20 cellular contexts compared by ENCODE assay signal in genomic region chr1:40830419-40830943, GRCh38. TPM values are rescaled to one million over a fixed set of nuclear protein-coding genes. Genes with fewer than 3 reads are reported as not detected.
A peak's percentile ranks its signal among the peaks of the same experiment; 100 is the strongest.
DNase-seq lines count a peak whose midpoint lies in the region; ATAC-seq, FAIRE-seq and TF ChIP-seq lines count a peak whose summit lies in the region.
"Had no signal": no experiment of that assay in that cellular context is flagged by ENCODE, and none has a peak within 500 bp of the region (broad histone marks: within the 10 kb centered on the region; RNA-seq: fewer than 3 reads in every experiment).

No MANE protein-coding gene starts in this region.

- POLR2A ChIA-PET in naive thymus-derived CD8-positive, alpha-beta T cell (lab: Charles Lee) = no interaction called here

- H3K36me3 ChIP-seq in lower lobe of right lung = no peaks in the 10 kb centered on the region

- DNase-seq in Right ventricle myocardium inferior (ENCODE audit: missing footprints) (peak; percentile 30), left cardiac atrium (no peak), lower lobe of right lung (peak; percentile 16), urothelium cell line (ENCODE audit: low spot score) (no peak), NCI-H1436 treated with DMSO at 0.1 percent for 48 hours (lab: John Stamatoyannopoulos, UW) (no peak)
- no peak for DNase-seq in naive thymus-derived CD8-positive, alpha-beta T cell
- DNase-seq: C1 segment of cervical spinal cord; Calu3; CD4-positive, alpha-beta memory T cell; COR-L47; DMS53; DMS79 treated with DMSO at 0.1 percent for 48 hours; GF-D8; H9; HFFc6 had no signal

- intact Hi-C loops in Right ventricle myocardium inferior (cut with DNase I) (no loop called here), left cardiac atrium (cut with DNase I) (no loop called here), lower lobe of right lung (cut with DNase I) (no loop called here)

- no peaks in the 10 kb centered on the region for H3K27me3 Mint-ChIP-seq in naive thymus-derived CD8-positive, alpha-beta T cell
- H3K27me3 Mint-ChIP-seq: CD4-positive, alpha-beta memory T cell had no signal

- no peaks in the 10 kb centered on the region for H3K9me3 ChIP-seq in lower lobe of right lung

- no peak overlapping the region for H3K27ac ChIP-seq in lower lobe of right lung

- ATAC-seq in Right ventricle myocardium inferior = no peak
- no peak for ATAC-seq in left cardiac atrium
- no peak for ATAC-seq in lower lobe of right lung
- no peak for ATAC-seq in naive thymus-derived CD8-positive, alpha-beta T cell
- ATAC-seq: GM23338, HCT116 had no signal

- H3K4me3 ChIP-seq in lower lobe of right lung = no peak overlapping the region
- H3K4me3 ChIP-seq: GM23338 had no signal

- H3K4me3 Mint-ChIP-seq in naive thymus-derived CD8-positive, alpha-beta T cell = no peak overlapping the region
- H3K4me3 Mint-ChIP-seq: CD4-positive, alpha-beta memory T cell; GM23338; H9; HFFc6 had no signal

- H3K27ac Mint-ChIP-seq in naive thymus-derived CD8-positive, alpha-beta T cell = no peak overlapping the region
- H3K27ac Mint-ChIP-seq: GM23338, HFFc6 had no signal

- no peaks in the 10 kb centered on the region for H3K9me3 Mint-ChIP-seq in naive thymus-derived CD8-positive, alpha-beta T cell
- H3K9me3 Mint-ChIP-seq: CD4-positive, alpha-beta memory T cell; GM23338; H9; HFFc6 had no signal

- peak; percentile 94 for FAIRE-seq in urothelium cell line (lab: Jason Lieb, UNC)
- FAIRE-seq: GM18507 had no signal

- H3K27me3 ChIP-seq in lower lobe of right lung (ENCODE audit: low read depth) = no peaks in the 10 kb centered on the region

- TF ChIP-seq CTCF in lower lobe of right lung (IDR thresholded peaks at IDR 0.05) = no peak

- H3K36me3 Mint-ChIP-seq in naive thymus-derived CD8-positive, alpha-beta T cell = no peaks in the 10 kb centered on the region
- H3K36me3 Mint-ChIP-seq: CD4-positive, alpha-beta memory T cell had no signal

- peaks cover 7 to 18% (median 12%) of the 10 kb centered on the region in 4 donors for H3K4me1 Mint-ChIP-seq in naive thymus-derived CD8-positive, alpha-beta T cell

- H3K4me1 ChIP-seq in lower lobe of right lung = no peaks in the 10 kb centered on the region

RNA-seq across cellular contexts. Expression of gene CITED4, which starts 31.7 kb away (rescaled TPM):
- total RNA-seq in Right ventricle myocardium inferior (40.6 TPM), left cardiac atrium (10 to 100 TPM; 22.9 to 26.5 TPM), lower lobe of right lung (13.9 TPM)
- 10 to 100 TPM; 24.3 to 24.5 TPM for total RNA-seq in naive thymus-derived CD8-positive, alpha-beta T cell
- 10 to 100 TPM; 24.5 to 45.4 (median 27.4) TPM for polyA plus RNA-seq in naive thymus-derived CD8-positive, alpha-beta T cell

RNA-seq across cellular contexts. Expression of gene KCNQ4, which starts 46.9 kb away (rescaled TPM):
- 2.8 TPM for total RNA-seq in Right ventricle myocardium inferior
- 1 to 10 TPM; 1.3 to 1.4 TPM for total RNA-seq in left cardiac atrium
- 0.89 TPM for total RNA-seq in lower lobe of right lung
- under 1 TPM; 0.18 to 0.25 TPM for total RNA-seq in naive thymus-derived CD8-positive, alpha-beta T cell
- under 1 TPM; 0.08 to 0.17 (median 0.08) TPM for polyA plus RNA-seq in naive thymus-derived CD8-positive, alpha-beta T cell
- total RNA-seq: A172, H4 had no signal

Comparison
In these comparisons a context has a peak if more than half of its experiments do, and no peak if none do; other contexts are left out.
1. DNase-seq: peak in Right ventricle myocardium inferior (single experiment) and lower lobe of right lung (single experiment); none in left cardiac atrium (single experiment), urothelium cell line (single experiment), naive thymus-derived CD8-positive, alpha-beta T cell (0 of 10) and NCI-H1436 treated with DMSO at 0.1 percent for 48 hours (single experiment).